ENCODE assay signal across 1 cellular context in the genomic region with DNA sequence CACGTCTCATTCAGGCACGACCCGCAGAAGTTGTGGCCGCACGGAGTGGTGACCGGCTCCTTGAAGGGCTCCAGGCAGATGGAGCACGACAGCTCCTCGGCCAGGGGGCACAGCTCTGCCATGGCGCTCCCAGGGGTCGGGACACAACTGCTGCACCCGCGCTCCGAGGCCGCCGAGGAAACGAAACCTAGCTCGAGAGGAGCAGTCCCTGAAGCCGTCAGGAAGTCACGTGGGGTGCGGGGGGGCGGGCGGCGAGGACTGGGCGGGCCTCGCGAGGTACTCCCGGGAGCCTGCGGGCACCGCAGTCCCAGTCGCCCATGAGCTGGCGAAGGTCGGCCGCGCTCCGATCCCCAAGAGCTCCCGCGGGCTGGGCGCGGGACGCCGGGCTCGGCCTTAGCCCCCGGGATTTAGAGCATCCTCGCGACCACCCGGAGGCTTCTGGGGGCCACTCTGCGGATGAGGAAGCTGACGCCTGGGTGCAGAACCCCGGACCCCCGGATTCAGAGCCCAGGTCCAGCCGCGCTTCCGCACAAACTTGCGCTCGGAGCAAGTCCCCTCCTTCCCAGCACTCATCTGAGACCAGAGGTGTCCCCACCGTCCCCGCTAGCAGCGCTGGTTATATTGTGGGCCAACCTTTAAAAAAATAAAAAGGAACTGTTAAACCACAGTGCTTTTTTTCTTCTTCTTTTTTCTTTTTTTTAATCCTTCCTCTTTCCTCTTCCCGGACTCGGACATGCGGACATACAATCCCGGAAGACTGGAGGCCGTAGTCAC.
TF ChIP-seq lines count a peak whose summit lies in the region.

A gene with protein sequence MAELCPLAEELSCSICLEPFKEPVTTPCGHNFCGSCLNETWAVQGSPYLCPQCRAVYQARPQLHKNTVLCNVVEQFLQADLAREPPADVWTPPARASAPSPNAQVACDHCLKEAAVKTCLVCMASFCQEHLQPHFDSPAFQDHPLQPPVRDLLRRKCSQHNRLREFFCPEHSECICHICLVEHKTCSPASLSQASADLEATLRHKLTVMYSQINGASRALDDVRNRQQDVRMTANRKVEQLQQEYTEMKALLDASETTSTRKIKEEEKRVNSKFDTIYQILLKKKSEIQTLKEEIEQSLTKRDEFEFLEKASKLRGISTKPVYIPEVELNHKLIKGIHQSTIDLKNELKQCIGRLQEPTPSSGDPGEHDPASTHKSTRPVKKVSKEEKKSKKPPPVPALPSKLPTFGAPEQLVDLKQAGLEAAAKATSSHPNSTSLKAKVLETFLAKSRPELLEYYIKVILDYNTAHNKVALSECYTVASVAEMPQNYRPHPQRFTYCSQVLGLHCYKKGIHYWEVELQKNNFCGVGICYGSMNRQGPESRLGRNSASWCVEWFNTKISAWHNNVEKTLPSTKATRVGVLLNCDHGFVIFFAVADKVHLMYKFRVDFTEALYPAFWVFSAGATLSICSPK (minus strand): TSS at position 183 of the 774 bp plus-strand sequence. CDS start 61 bp downstream, at position 122.

TF ChIP-seq in HepG2, 621 proteins besides CTCF, POLR2A, EP300 and RAD21 (continued from another document and continues in another):
- TF ChIP-seq REPIN1 (CRISPR knock-in tag; IDR thresholded peaks at IDR 0.05; ENCODE audit: borderline replicate concordance, low read depth) (peak; percentile 96), ZNF143 (CRISPR knock-in tag; IDR thresholded peaks at IDR 0.05) (peak; percentile 71; the same call in 1 of the 2 replicates), ESRRA (CRISPR knock-in tag; IDR thresholded peaks at IDR 0.05; ENCODE audit: low read depth) (peak; percentile 70; the same call in 1 of the 2 replicates), NCOA1 (CRISPR knock-in tag; IDR thresholded peaks at IDR 0.05) (no peak), ZNF615 (CRISPR knock-in tag; IDR thresholded peaks at IDR 0.05; ENCODE audit: borderline replicate concordance) (no peak), RARA (CRISPR knock-in tag; IDR thresholded peaks at IDR 0.05) (peak; percentile 62), ZNF816 (CRISPR knock-in tag; IDR thresholded peaks at IDR 0.05; ENCODE audit: borderline replicate concordance) (no peak), MTA3 (CRISPR knock-in tag; IDR thresholded peaks at IDR 0.05) (no peak), KLF11 (CRISPR knock-in tag; IDR thresholded peaks at IDR 0.05) (no peak; the same call in none of the 2 replicates), ZSCAN29 (CRISPR knock-in tag; conservative IDR thresholded peaks at IDR 0.05) (0 out of 2 replicates have a peak, but pooled peaks have one; percentile 68), REL (CRISPR knock-in tag; conservative IDR thresholded peaks at IDR 0.05) (peak; percentile 49; the same call in 1 of the 2 replicates), ZNF34 (CRISPR knock-in tag; IDR thresholded peaks at IDR 0.05; ENCODE audit: borderline replicate concordance) (peak; percentile 96), ZC3H13 (CRISPR knock-in tag; IDR thresholded peaks at IDR 0.05) (no peak), ZFP90 (CRISPR knock-in tag; IDR thresholded peaks at IDR 0.05; ENCODE audit: borderline replicate concordance) (peak; percentile 31; the same call in 1 of the 2 replicates), PAX8 (CRISPR knock-in tag; IDR thresholded peaks at IDR 0.05; ENCODE audit: borderline replicate concordance) (peak; percentile 83; the same call in 1 of the 2 replicates), HNRNPK (IDR thresholded peaks at IDR 0.05; ENCODE audit: low read depth, low read length, poor library complexity, severe bottlenecking) (peak; percentile 64), CEBPB (IDR thresholded peaks at IDR 0.05; ENCODE audit: borderline replicate concordance, low read depth, low read length) (no peak), ZNF788 (CRISPR knock-in tag; IDR thresholded peaks at IDR 0.05; ENCODE audit: borderline replicate concordance) (peak; percentile 86; the same call in 1 of the 2 replicates), JUN (CRISPR knock-in tag; IDR thresholded peaks at IDR 0.05) (no peak), FLYWCH1 (CRISPR knock-in tag; IDR thresholded peaks at IDR 0.05) (peak; percentile 79; the same call in 1 of the 2 replicates), GTF3A (CRISPR knock-in tag; conservative IDR thresholded peaks at IDR 0.05) (0 out of 2 replicates have a peak, but pooled peaks have one; percentile 78), IKZF4 (CRISPR knock-in tag; IDR thresholded peaks at IDR 0.05; ENCODE audit: borderline replicate concordance, low read depth, not compliant biosample characterization) (no peak), ZNF558 (CRISPR knock-in tag; IDR thresholded peaks at IDR 0.05; ENCODE audit: borderline replicate concordance) (peak; percentile 86; the same call in 1 of the 2 replicates), RXRB (CRISPR knock-in tag; IDR thresholded peaks at IDR 0.05; ENCODE audit: borderline replicate concordance) (peak; percentile 78), RBM39 (IDR thresholded peaks at IDR 0.05; ENCODE audit: low read depth, low read length, poor library complexity, severe bottlenecking) (peak; percentile 93), ZNF670 (CRISPR knock-in tag; IDR thresholded peaks at IDR 0.05; ENCODE audit: borderline replicate concordance) (peak; percentile 55; the same call in 1 of the 2 replicates), ZFP37 (CRISPR knock-in tag; IDR thresholded peaks at IDR 0.05; ENCODE audit: borderline replicate concordance) (peak; percentile 89)
- TF ChIP-seq, protein P1, sequence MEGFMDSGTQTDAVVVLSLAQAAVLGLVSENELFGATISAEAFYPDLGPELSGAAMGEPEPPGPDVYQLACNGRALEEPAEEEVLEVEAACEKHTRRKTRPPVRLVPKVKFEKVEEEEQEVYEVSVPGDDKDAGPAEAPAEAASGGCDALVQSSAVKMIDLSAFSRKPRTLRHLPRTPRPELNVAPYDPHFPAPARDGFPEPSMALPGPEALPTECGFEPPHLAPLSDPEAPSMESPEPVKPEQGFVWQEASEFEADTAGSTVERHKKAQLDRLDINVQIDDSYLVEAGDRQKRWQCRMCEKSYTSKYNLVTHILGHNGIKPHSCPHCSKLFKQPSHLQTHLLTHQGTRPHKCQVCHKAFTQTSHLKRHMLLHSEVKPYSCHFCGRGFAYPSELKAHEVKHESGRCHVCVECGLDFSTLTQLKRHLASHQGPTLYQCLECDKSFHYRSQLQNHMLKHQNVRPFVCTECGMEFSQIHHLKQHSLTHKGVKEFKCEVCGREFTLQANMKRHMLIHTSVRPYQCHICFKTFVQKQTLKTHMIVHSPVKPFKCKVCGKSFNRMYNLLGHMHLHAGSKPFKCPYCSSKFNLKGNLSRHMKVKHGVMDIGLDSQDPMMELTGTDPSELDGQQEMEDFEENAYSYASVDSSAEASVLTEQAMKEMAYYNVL (CRISPR knock-in tag; IDR thresholded peaks at IDR 0.05; ENCODE audit: borderline replicate concordance) = no peak; the same call in 1 of the 2 replicates
- TF ChIP-seq, protein P2, sequence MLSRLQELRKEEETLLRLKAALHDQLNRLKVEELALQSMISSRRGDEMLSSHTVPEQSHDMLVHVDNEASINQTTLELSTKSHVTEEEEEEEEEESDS (CRISPR knock-in tag; IDR thresholded peaks at IDR 0.05; ENCODE audit: borderline replicate concordance) = 0 out of 2 replicates have a peak, but pooled peaks have one; percentile 87
- TF ChIP-seq, protein P3, sequence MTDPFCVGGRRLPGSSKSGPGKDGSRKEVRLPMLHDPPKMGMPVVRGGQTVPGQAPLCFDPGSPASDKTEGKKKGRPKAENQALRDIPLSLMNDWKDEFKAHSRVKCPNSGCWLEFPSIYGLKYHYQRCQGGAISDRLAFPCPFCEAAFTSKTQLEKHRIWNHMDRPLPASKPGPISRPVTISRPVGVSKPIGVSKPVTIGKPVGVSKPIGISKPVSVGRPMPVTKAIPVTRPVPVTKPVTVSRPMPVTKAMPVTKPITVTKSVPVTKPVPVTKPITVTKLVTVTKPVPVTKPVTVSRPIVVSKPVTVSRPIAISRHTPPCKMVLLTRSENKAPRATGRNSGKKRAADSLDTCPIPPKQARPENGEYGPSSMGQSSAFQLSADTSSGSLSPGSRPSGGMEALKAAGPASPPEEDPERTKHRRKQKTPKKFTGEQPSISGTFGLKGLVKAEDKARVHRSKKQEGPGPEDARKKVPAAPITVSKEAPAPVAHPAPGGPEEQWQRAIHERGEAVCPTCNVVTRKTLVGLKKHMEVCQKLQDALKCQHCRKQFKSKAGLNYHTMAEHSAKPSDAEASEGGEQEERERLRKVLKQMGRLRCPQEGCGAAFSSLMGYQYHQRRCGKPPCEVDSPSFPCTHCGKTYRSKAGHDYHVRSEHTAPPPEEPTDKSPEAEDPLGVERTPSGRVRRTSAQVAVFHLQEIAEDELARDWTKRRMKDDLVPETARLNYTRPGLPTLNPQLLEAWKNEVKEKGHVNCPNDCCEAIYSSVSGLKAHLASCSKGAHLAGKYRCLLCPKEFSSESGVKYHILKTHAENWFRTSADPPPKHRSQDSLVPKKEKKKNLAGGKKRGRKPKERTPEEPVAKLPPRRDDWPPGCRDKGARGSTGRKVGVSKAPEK (CRISPR knock-in tag; IDR thresholded peaks at IDR 0.05; ENCODE audit: borderline replicate concordance) = no peak
- TF ChIP-seq, protein P4, sequence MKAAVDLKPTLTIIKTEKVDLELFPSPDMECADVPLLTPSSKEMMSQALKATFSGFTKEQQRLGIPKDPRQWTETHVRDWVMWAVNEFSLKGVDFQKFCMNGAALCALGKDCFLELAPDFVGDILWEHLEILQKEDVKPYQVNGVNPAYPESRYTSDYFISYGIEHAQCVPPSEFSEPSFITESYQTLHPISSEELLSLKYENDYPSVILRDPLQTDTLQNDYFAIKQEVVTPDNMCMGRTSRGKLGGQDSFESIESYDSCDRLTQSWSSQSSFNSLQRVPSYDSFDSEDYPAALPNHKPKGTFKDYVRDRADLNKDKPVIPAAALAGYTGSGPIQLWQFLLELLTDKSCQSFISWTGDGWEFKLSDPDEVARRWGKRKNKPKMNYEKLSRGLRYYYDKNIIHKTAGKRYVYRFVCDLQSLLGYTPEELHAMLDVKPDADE (CRISPR knock-in tag; IDR thresholded peaks at IDR 0.05) = peak; percentile 46
- TF ChIP-seq, protein P5, sequence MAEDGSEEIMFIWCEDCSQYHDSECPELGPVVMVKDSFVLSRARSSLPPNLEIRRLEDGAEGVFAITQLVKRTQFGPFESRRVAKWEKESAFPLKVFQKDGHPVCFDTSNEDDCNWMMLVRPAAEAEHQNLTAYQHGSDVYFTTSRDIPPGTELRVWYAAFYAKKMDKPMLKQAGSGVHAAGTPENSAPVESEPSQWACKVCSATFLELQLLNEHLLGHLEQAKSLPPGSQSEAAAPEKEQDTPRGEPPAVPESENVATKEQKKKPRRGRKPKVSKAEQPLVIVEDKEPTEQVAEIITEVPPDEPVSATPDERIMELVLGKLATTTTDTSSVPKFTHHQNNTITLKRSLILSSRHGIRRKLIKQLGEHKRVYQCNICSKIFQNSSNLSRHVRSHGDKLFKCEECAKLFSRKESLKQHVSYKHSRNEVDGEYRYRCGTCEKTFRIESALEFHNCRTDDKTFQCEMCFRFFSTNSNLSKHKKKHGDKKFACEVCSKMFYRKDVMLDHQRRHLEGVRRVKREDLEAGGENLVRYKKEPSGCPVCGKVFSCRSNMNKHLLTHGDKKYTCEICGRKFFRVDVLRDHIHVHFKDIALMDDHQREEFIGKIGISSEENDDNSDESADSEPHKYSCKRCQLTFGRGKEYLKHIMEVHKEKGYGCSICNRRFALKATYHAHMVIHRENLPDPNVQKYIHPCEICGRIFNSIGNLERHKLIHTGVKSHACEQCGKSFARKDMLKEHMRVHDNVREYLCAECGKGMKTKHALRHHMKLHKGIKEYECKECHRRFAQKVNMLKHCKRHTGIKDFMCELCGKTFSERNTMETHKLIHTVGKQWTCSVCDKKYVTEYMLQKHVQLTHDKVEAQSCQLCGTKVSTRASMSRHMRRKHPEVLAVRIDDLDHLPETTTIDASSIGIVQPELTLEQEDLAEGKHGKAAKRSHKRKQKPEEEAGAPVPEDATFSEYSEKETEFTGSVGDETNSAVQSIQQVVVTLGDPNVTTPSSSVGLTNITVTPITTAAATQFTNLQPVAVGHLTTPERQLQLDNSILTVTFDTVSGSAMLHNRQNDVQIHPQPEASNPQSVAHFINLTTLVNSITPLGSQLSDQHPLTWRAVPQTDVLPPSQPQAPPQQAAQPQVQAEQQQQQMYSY (CRISPR knock-in tag; IDR thresholded peaks at IDR 0.05) = no peak
- TF ChIP-seq, protein P6, sequence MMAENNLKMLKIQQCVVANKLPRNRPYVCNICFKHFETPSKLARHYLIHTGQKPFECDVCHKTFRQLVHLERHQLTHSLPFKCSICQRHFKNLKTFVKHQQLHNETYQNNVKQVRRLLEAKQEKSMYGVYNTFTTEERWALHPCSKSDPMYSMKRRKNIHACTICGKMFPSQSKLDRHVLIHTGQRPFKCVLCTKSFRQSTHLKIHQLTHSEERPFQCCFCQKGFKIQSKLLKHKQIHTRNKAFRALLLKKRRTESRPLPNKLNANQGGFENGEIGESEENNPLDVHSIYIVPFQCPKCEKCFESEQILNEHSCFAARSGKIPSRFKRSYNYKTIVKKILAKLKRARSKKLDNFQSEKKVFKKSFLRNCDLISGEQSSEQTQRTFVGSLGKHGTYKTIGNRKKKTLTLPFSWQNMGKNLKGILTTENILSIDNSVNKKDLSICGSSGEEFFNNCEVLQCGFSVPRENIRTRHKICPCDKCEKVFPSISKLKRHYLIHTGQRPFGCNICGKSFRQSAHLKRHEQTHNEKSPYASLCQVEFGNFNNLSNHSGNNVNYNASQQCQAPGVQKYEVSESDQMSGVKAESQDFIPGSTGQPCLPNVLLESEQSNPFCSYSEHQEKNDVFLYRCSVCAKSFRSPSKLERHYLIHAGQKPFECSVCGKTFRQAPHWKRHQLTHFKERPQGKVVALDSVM (CRISPR knock-in tag; IDR thresholded peaks at IDR 0.05) = no peak
- TF ChIP-seq, protein P7, sequence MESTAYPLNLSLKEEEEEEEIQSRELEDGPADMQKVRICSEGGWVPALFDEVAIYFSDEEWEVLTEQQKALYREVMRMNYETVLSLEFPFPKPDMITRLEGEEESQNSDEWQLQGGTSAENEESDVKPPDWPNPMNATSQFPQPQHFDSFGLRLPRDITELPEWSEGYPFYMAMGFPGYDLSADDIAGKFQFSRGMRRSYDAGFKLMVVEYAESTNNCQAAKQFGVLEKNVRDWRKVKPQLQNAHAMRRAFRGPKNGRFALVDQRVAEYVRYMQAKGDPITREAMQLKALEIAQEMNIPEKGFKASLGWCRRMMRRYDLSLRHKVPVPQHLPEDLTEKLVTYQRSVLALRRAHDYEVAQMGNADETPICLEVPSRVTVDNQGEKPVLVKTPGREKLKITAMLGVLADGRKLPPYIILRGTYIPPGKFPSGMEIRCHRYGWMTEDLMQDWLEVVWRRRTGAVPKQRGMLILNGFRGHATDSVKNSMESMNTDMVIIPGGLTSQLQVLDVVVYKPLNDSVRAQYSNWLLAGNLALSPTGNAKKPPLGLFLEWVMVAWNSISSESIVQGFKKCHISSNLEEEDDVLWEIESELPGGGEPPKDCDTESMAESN (CRISPR knock-in tag; conservative IDR thresholded peaks at IDR 0.05) = peak; percentile 84
- TF ChIP-seq, protein P8, sequence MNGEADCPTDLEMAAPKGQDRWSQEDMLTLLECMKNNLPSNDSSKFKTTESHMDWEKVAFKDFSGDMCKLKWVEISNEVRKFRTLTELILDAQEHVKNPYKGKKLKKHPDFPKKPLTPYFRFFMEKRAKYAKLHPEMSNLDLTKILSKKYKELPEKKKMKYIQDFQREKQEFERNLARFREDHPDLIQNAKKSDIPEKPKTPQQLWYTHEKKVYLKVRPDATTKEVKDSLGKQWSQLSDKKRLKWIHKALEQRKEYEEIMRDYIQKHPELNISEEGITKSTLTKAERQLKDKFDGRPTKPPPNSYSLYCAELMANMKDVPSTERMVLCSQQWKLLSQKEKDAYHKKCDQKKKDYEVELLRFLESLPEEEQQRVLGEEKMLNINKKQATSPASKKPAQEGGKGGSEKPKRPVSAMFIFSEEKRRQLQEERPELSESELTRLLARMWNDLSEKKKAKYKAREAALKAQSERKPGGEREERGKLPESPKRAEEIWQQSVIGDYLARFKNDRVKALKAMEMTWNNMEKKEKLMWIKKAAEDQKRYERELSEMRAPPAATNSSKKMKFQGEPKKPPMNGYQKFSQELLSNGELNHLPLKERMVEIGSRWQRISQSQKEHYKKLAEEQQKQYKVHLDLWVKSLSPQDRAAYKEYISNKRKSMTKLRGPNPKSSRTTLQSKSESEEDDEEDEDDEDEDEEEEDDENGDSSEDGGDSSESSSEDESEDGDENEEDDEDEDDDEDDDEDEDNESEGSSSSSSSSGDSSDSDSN (CRISPR knock-in tag; IDR thresholded peaks at IDR 0.05) = peak; percentile 96
